22 cellular contexts compared by ENCODE assay signal in the genomic region with DNA sequence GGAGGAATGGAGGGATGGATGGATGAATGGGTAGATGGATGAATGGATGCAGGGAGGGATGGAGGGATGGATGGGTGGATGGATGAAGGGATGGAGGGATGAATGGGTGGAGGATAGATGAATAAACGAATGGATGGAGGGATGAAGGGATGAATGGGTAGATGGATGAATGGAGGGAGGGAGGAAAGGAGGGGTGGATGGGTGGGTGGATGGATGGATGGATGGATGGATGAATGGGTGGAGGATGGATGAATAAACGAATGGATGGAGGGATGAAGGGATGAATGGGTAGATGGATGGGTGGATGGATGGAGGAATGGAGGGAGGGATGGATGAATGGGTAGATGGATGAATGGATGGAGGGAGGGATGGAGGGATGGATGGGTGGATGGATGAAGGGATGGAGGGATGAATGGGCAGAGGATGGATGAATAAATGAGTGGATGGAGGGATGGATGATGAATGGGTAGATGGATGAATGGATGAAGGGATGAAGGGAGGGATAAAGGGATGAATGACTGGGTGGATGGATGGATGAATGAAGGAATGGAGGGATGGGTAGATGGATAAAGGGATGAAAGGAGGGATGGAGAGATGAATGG.
"Had no signal": no experiment of that assay in that cellular context is flagged by ENCODE, and none has a peak within 500 bp of the region (broad histone marks: within the 10 kb centered on the region; RNA-seq: fewer than 3 reads in every experiment).

No MANE protein-coding gene starts in this region.

- H3K27ac Mint-ChIP-seq: IgD-negative memory B cell had no signal

- H3K36me3 Mint-ChIP-seq: IgD-negative memory B cell had no signal

- ATAC-seq: K562 had no signal

- H3K4me3 ChIP-seq: K562, SJSA1, SK-N-MC had no signal

- H3K9me3 ChIP-seq: SJSA1 had no signal

- DNase-seq: Kasumi-1, MM.1S, NCI-H1092 treated with DMSO at 0.1 percent for 48 hours, NCI-H1436, NCI-H187, NCI-H2029, NCI-H2081 treated with DMSO at 0.1 percent for 48 hours, NCI-H2171, NCI-H226, NCI-H446, NCI-H510A, NCI-H524 treated with DMSO at 0.1 percent for 48 hours, NCI-H69, NCI-H774, Right ventricle myocardium superior, RPMI8226, SIG-M5 had no signal

- H3K27ac ChIP-seq: KMS-11, SJSA1, SK-N-MC had no signal

- H3K36me3 ChIP-seq: SJSA1 had no signal
